32 cellular contexts compared by ENCODE assay signal in genomic region chr2:57510704-57511103, GRCh38.
DNase-seq lines count a peak whose midpoint lies in the region; ATAC-seq and TF ChIP-seq lines count a peak whose summit lies in the region.
"Had no signal": no experiment of that assay in that cellular context is flagged by ENCODE, and none has a peak within 500 bp of the region (broad histone marks: within the 10 kb centered on the region; RNA-seq: fewer than 3 reads in every experiment).

No MANE protein-coding gene starts in this region.

- intact Hi-C loops in PC-9 (cut with micrococcal nuclease; ENCODE audit: unreplicated experiment) (loop anchor here (10.0 kb wide), 1 partner anchor 1796 kb away; no protein-coding TSS in a partner anchor), Right ventricle myocardium inferior (cut with DNase I) (loop anchor here (5.0 to 10.0 kb wide), 2 partner anchors 756 to 1788 kb away; no protein-coding TSS in a partner anchor), ascending aorta (cut with DNase I) (no loop called here)

- no peaks in the 10 kb centered on the region for H3K36me3 Mint-ChIP-seq in neural progenitor cell
- H3K36me3 Mint-ChIP-seq: activated naive CD8-positive, alpha-beta T cell treated with anti-CD3 and anti-CD28 coated beads, Interleukin-2, amount 10 ng/mL, durations not matched to agents 7 days and 5 days; CD8-positive, alpha-beta memory T cell; natural killer cell treated with Interleukin-12 subunit alpha and Interleukin-12 subunit beta and Interleukin-15 and Interleukin-18, amount 100 ng/mL, for 72 hours had no signal

- H3K27ac ChIP-seq in PC-9 (no peak overlapping the region), neural progenitor cell (no peak overlapping the region), ascending aorta (no peak overlapping the region)
- H3K27ac ChIP-seq: cardiac muscle cell, RWPE1, thoracic aorta, vagina had no signal

- H3K4me3 ChIP-seq in PC-9 (no peak overlapping the region), neural progenitor cell (no peak overlapping the region), ascending aorta (no peak overlapping the region)
- H3K4me3 ChIP-seq: cardiac muscle cell, smooth muscle cell, thoracic aorta, vagina had no signal

- H3K4me1 ChIP-seq in PC-9 (replicated peaks; ENCODE audit: insufficient read depth) (no peaks in the 10 kb centered on the region), neural progenitor cell (no peaks in the 10 kb centered on the region), ascending aorta (no peaks in the 10 kb centered on the region)
- H3K4me1 ChIP-seq: vagina had no signal

- no peaks in the 10 kb centered on the region for H3K9me2 ChIP-seq in PC-9 (ENCODE audit: insufficient read depth)

- no TSS peak for BruUV-seq in PC-9 (replicated peaks; lab: Mats Ljungman, UMichigan)

- H3K36me3 ChIP-seq in PC-9 (ENCODE audit: low read depth) = no peaks in the 10 kb centered on the region
- no peaks in the 10 kb centered on the region for H3K36me3 ChIP-seq in neural progenitor cell
- H3K36me3 ChIP-seq in ascending aorta = no peaks in the 10 kb centered on the region
- H3K36me3 ChIP-seq: cardiac muscle cell, thoracic aorta, vagina had no signal

- POLR2A ChIA-PET in PC-9 (lab: Charles Lee; ENCODE audit: unreplicated experiment) = no interaction called here

- no peak overlapping the region for H2AFZ ChIP-seq in PC-9
- no peak overlapping the region for H2AFZ ChIP-seq in neural progenitor cell (replicated peaks)

- H3K27me3 ChIP-seq in PC-9 (ENCODE audit: insufficient read depth, low read depth) (no peaks in the 10 kb centered on the region), neural progenitor cell (no peaks in the 10 kb centered on the region), ascending aorta (no peaks in the 10 kb centered on the region)
- H3K27me3 ChIP-seq: cardiac muscle cell, vagina had no signal

- H3K9me3 ChIP-seq in PC-9 (ENCODE audit: insufficient read depth, low read depth) = 0 out of 2 replicates have a peak, but pooled peaks cover 3% of the 10 kb centered on the region
- H3K9me3 ChIP-seq in neural progenitor cell (ENCODE audit: low read depth) = no peaks in the 10 kb centered on the region
- H3K9me3 ChIP-seq in ascending aorta = no peaks in the 10 kb centered on the region
- H3K9me3 ChIP-seq: thoracic aorta, vagina had no signal

- no peaks in the 10 kb centered on the region for H4K20me1 ChIP-seq in PC-9 (ENCODE audit: insufficient read depth)
- no peaks in the 10 kb centered on the region for H4K20me1 ChIP-seq in neural progenitor cell (ENCODE audit: low read depth)

- no peaks in the 10 kb centered on the region for H3F3A ChIP-seq in PC-9 (ENCODE audit: insufficient read depth, low read depth)
- H3F3A ChIP-seq in neural progenitor cell (ENCODE audit: low read depth) = no peaks in the 10 kb centered on the region

- H3K4me2 ChIP-seq in PC-9 (no peak overlapping the region), neural progenitor cell (no peak overlapping the region)
- H3K4me2 ChIP-seq: smooth muscle cell had no signal

- TF ChIP-seq CTCF in GM12872 (IDR thresholded peaks at IDR 0.05; ENCODE audit: insufficient read depth, low read depth, low read length) (peak; percentile 22; the same call in 1 of the 3 replicates), PC-9 (conservative IDR thresholded peaks at IDR 0.05) (peak; percentile 22; the same call in 1 of the 2 replicates), neural progenitor cell (IDR thresholded peaks at IDR 0.05) (peak; percentile 7), ascending aorta (IDR thresholded peaks at IDR 0.05) (no peak)

- H3K4me1 Mint-ChIP-seq in neural progenitor cell = no peaks in the 10 kb centered on the region
- H3K4me1 Mint-ChIP-seq: activated naive CD8-positive, alpha-beta T cell treated with anti-CD3 and anti-CD28 coated beads, Interleukin-2, amount 10 ng/mL, durations not matched to agents 7 days and 5 days; CD8-positive, alpha-beta memory T cell; stimulated activated naive CD8-positive, alpha-beta T cell treated with anti-CD3 and anti-CD28 coated beads, Interleukin-15, amount 100 ng/mL, for 72 hours had no signal

- no peak overlapping the region for H3K27ac Mint-ChIP-seq in neural progenitor cell
- H3K27ac Mint-ChIP-seq: activated naive CD8-positive, alpha-beta T cell treated with anti-CD3 and anti-CD28 coated beads, Interleukin-2, amount 10 ng/mL, durations not matched to agents 7 days and 5 days; CD8-positive, alpha-beta memory T cell; natural killer cell treated with Interleukin-12 subunit alpha and Interleukin-12 subunit beta and Interleukin-15 and Interleukin-18, amount 100 ng/mL, for 72 hours; stimulated activated naive CD8-positive, alpha-beta T cell treated with anti-CD3 and anti-CD28 coated beads, Interleukin-15, amount 100 ng/mL, for 72 hours had no signal

- DNase-seq in PC-9 (no peak), neural progenitor cell (ENCODE audit: low spot score) (no peak), Right ventricle myocardium inferior (ENCODE audit: missing footprints) (no peak), ascending aorta (ENCODE audit: low spot score in 2 of 2) (no peak), NOMO-1 treated with DMSO at 0.1 percent for 48 hours (lab: John Stamatoyannopoulos, UW; ENCODE audit: unreplicated experiment) (no peak)
- DNase-seq: activated CD4-positive, alpha-beta T cell treated with anti-CD3 and anti-CD28 coated beads, Interleukin-2, amount 50 U/mL, for 1 hour; activated CD4-positive, CD25-positive, alpha-beta regulatory T cell; activated gamma-delta T cell; activated naive CD8-positive, alpha-beta T cell treated with anti-CD3 and anti-CD28 coated beads, Interleukin-2, amount 10 ng/mL, durations not matched to agents 7 days and 5 days; activated T-cell treated with anti-CD3 and anti-CD28 coated beads, Interleukin-2, amount 50 U/mL, for 4 hours; aorta; CD8-positive, alpha-beta memory T cell; cortex of kidney; DMS153; effector memory CD4-positive, alpha-beta T cell; Kasumi-1; left colon; MV-4-11; NCI-H1694; NCI-H446 treated with DMSO at 0.1 percent for 48 hours; NCI-H774; stimulated activated CD4-positive, alpha-beta T cell treated with anti-CD3 and anti-CD28 coated beads, Interleukin-1b, Interleukin-23, amount 100 ng/mL, for 48 hours; stimulated activated naive CD8-positive, alpha-beta T cell treated with anti-CD3 and anti-CD28 coated beads, Interleukin-15, amount 100 ng/mL, for 72 hours; T-helper 1 cell had no signal

- no peaks in the 10 kb centered on the region for H3K79me2 ChIP-seq in PC-9 (ENCODE audit: low read depth)
- no peaks in the 10 kb centered on the region for H3K79me2 ChIP-seq in neural progenitor cell (ENCODE audit: low read depth)

- ATAC-seq in HG02759 (IDR thresholded peaks at IDR 0.05; ENCODE audit: unreplicated experiment) (peak; percentile 48), Right ventricle myocardium inferior (no peak)
- ATAC-seq: activated T-cell treated with anti-CD3 and anti-CD28 coated beads, Interleukin-2, amount 50 U/mL, for 4 hours; left colon; natural killer cell treated with Interleukin-12 subunit alpha and Interleukin-12 subunit beta and Interleukin-15 and Interleukin-18, amount 100 ng/mL, for 72 hours; stimulated activated naive CD8-positive, alpha-beta T cell treated with anti-CD3 and anti-CD28 coated beads, Interleukin-15, amount 100 ng/mL, for 72 hours had no signal

- H3K9ac ChIP-seq in neural progenitor cell = no peak overlapping the region

- no peaks in the 10 kb centered on the region for H3K27me3 Mint-ChIP-seq in neural progenitor cell (ENCODE audit: insufficient read depth, low read depth)
- H3K27me3 Mint-ChIP-seq: natural killer cell treated with Interleukin-12 subunit alpha and Interleukin-12 subunit beta and Interleukin-15 and Interleukin-18, amount 100 ng/mL, for 72 hours had no signal

- H3K4me3 Mint-ChIP-seq in neural progenitor cell = no peak overlapping the region
- H3K4me3 Mint-ChIP-seq: activated naive CD8-positive, alpha-beta T cell treated with anti-CD3 and anti-CD28 coated beads, Interleukin-2, amount 10 ng/mL, durations not matched to agents 7 days and 5 days; activated T-cell treated with anti-CD3 and anti-CD28 coated beads, Interleukin-2, amount 50 U/mL, for 4 hours; CD8-positive, alpha-beta memory T cell; natural killer cell treated with Interleukin-12 subunit alpha and Interleukin-12 subunit beta and Interleukin-15 and Interleukin-18, amount 100 ng/mL, for 72 hours; stimulated activated naive CD8-positive, alpha-beta T cell treated with anti-CD3 and anti-CD28 coated beads, Interleukin-15, amount 100 ng/mL, for 72 hours had no signal

- CTCF ChIA-PET in PC-9 (lab: Charles Lee) = interaction anchor here (0.6 kb wide), 1 partner anchor 9 kb away, joined by 6 read pairs; no protein-coding TSS in a partner anchor

- H3K9me3 Mint-ChIP-seq in neural progenitor cell = no peaks in the 10 kb centered on the region
- H3K9me3 Mint-ChIP-seq: activated naive CD8-positive, alpha-beta T cell treated with anti-CD3 and anti-CD28 coated beads, Interleukin-2, amount 10 ng/mL, durations not matched to agents 7 days and 5 days; activated T-cell treated with anti-CD3 and anti-CD28 coated beads, Interleukin-2, amount 50 U/mL, for 4 hours; stimulated activated naive CD8-positive, alpha-beta T cell treated with anti-CD3 and anti-CD28 coated beads, Interleukin-15, amount 100 ng/mL, for 72 hours had no signal

Comparison
In these comparisons a context has a peak if more than half of its experiments do, and no peak if none do; other contexts are left out.
1. CTCF ChIP-seq: peak in GM12872 (single experiment), PC-9 (single experiment) and neural progenitor cell (single experiment); none in ascending aorta (0 of 3).